Comparison of ENCODE assay signal across 3 cellular contexts in genomic region chr12:113886721-113887120, GRCh38.
"Had no signal": no experiment of that assay in that cellular context is flagged by ENCODE, and none has a peak within 500 bp of the region (broad histone marks: within the 10 kb centered on the region; RNA-seq: fewer than 3 reads in every experiment).

No MANE protein-coding gene starts in this region.

- H3K4me3 ChIP-seq: GM12878 had no signal

- ATAC-seq: GM12878 had no signal

- DNase-seq: GDM1, GF-D8 had no signal
